Comparison of ENCODE assay signal across 9 cellular contexts in genomic region chr10:82969405-82969804, GRCh38.
DNase-seq lines count a peak whose midpoint lies in the region; ATAC-seq, FAIRE-seq and TF ChIP-seq lines count a peak whose summit lies in the region.
"Had no signal": no experiment of that assay in that cellular context is flagged by ENCODE, and none has a peak within 500 bp of the region (broad histone marks: within the 10 kb centered on the region; RNA-seq: fewer than 3 reads in every experiment).

No MANE protein-coding gene starts in this region.

- no peak for FAIRE-seq in pancreas (lab: Jason Lieb, UNC)

- peak in 3 of 4 donors; percentile 37 to 64 (median 56) for ATAC-seq in pancreas
- ATAC-seq in HG02763 (IDR thresholded peaks at IDR 0.05; ENCODE audit: unreplicated experiment) = no peak
- ATAC-seq in HG02852 (IDR thresholded peaks at IDR 0.05; ENCODE audit: unreplicated experiment) = no peak
- ATAC-seq in stimulated activated naive CD8-positive, alpha-beta T cell treated with anti-CD3 and anti-CD28 coated beads, Interleukin-15, amount 100 ng/mL, for 72 hours = no peak

- TF ChIP-seq CTCF in GM06990 (IDR thresholded peaks at IDR 0.05; ENCODE audit: insufficient read depth, low read length, poor library complexity, severe bottlenecking) (peak; percentile 34), dorsolateral prefrontal cortex (IDR thresholded peaks at IDR 0.05 in 54 of 56, conservative IDR thresholded peaks at IDR 0.05 in 2 of 56; ENCODE audit: low read depth in 1 of 56, partially characterized antibody in 56 of 56) (peak in 46 of 56 donors; percentile 7 to 59 (median 28)), pancreas (IDR thresholded peaks at IDR 0.05) (peak in 3 of 4 donors; percentile 8 to 22 (median 11))

- no peaks in the 10 kb centered on the region for H3K36me3 ChIP-seq in GM06990 (ENCODE audit: control insufficient read depth, insufficient read depth, low read length)
- H3K36me3 ChIP-seq in pancreas = no peaks in the 10 kb centered on the region

- H3K27ac ChIP-seq in dorsolateral prefrontal cortex (no peak overlapping the region), pancreas (no peak overlapping the region)

- H3K4me3 ChIP-seq in GM06990 (replicated peaks; ENCODE audit: low read depth, low read length) = no peak overlapping the region
- no peak overlapping the region for H3K4me3 ChIP-seq in dorsolateral prefrontal cortex
- H3K4me3 ChIP-seq in pancreas = no peak overlapping the region

- 15 to 23% methylated on average over 1 of the region's 1 CpG for WGBS in pancreas, 2 donors

- no peaks in the 10 kb centered on the region for H3K4me1 Mint-ChIP-seq in stimulated activated naive CD8-positive, alpha-beta T cell treated with anti-CD3 and anti-CD28 coated beads, Interleukin-15, amount 100 ng/mL, for 72 hours

- no peak overlapping the region for H3K27ac Mint-ChIP-seq in stimulated activated naive CD8-positive, alpha-beta T cell treated with anti-CD3 and anti-CD28 coated beads, Interleukin-15, amount 100 ng/mL, for 72 hours

- H3K9me3 ChIP-seq in pancreas = no peaks in the 10 kb centered on the region

- intact Hi-C loops in dorsolateral prefrontal cortex (cut with DNase I) = no loop called here
- intact Hi-C loops in pancreas (cut with DNase I) = no loop called here

- H3K4me3 Mint-ChIP-seq in stimulated activated naive CD8-positive, alpha-beta T cell treated with anti-CD3 and anti-CD28 coated beads, Interleukin-15, amount 100 ng/mL, for 72 hours = no peak overlapping the region

- H3K27me3 ChIP-seq in GM06990 (replicated peaks; ENCODE audit: control insufficient read depth, insufficient read depth, low read length) (no peaks in the 10 kb centered on the region), dorsolateral prefrontal cortex (no peaks in the 10 kb centered on the region), pancreas (no peaks in the 10 kb centered on the region)

- H3K27me3 Mint-ChIP-seq in stimulated activated naive CD8-positive, alpha-beta T cell treated with anti-CD3 and anti-CD28 coated beads, Interleukin-15, amount 100 ng/mL, for 72 hours = no peaks in the 10 kb centered on the region

- H3K4me1 ChIP-seq in pancreas = no peaks in the 10 kb centered on the region

- peaks cover 0 to 8% of the 10 kb centered on the region in 2 donors for H3K9me3 Mint-ChIP-seq in stimulated activated naive CD8-positive, alpha-beta T cell treated with anti-CD3 and anti-CD28 coated beads, Interleukin-15, amount 100 ng/mL, for 72 hours

- DNase-seq in GM06990 (ENCODE audit: extremely low read depth, insufficient read length) (no peak), NAMALWA (ENCODE audit: low spot score) (peak; percentile 45), dorsolateral prefrontal cortex (no peak), pancreas (no peak)
- no peak for DNase-seq in stimulated activated naive CD8-positive, alpha-beta T cell treated with anti-CD3 and anti-CD28 coated beads, Interleukin-15, amount 100 ng/mL, for 72 hours
- DNase-seq: activated T-cell treated with anti-CD3 and anti-CD28 coated beads, Interleukin-2, amount 50 U/mL, for 48 hours; Right ventricle myocardium superior had no signal

Comparison
In these comparisons a context has a peak if more than half of its experiments do, and no peak if none do; other contexts are left out.
1. ATAC-seq: peak in pancreas (3 of 4); none in HG02763 (single experiment), HG02852 (single experiment) and stimulated activated naive CD8-positive, alpha-beta T cell treated with anti-CD3 and anti-CD28 coated beads, Interleukin-15, amount 100 ng/mL, for 72 hours (single experiment).
2. Peak in every context shown above with its lines, with median percentiles within 50 percentile points of each other: CTCF ChIP-seq.